In genomic region chr4:128288689-128289106, GRCh38 we compare ENCODE assay signal across 8 cellular contexts. TPM values are rescaled to one million over a fixed set of nuclear protein-coding genes. Genes with fewer than 3 reads are reported as not detected.
A peak's percentile ranks its signal among the peaks of the same experiment; 100 is the strongest.
DNase-seq lines count a peak whose midpoint lies in the region; ATAC-seq and TF ChIP-seq lines count a peak whose summit lies in the region.

No MANE protein-coding gene starts in this region.

- peak overlapping the region; percentile 91 to 92 for H3K9ac ChIP-seq in mucosa of rectum (ENCODE audit: low read depth in 1 of 2, low read length in 2 of 2)

- peak overlapping the region; percentile 84 to 91 (median 90) for H3K4me3 Mint-ChIP-seq in IgD-negative memory B cell
- H3K4me3 Mint-ChIP-seq in T-cell = peak overlapping the region; percentile 81 to 86 (median 86)

- peaks cover 0 to 23% of the 10 kb centered on the region in 2 donors for H3K4me1 ChIP-seq in mucosa of rectum (ENCODE audit: control insufficient read depth in 2 of 2, insufficient read depth in 2 of 2, low read length in 2 of 2)

- no peak for TF ChIP-seq POLR2A in GM18505 (IDR thresholded peaks at IDR 0.05; ENCODE audit: borderline replicate concordance, extremely low read depth, insufficient read depth, insufficient read length)

- no peak for TF ChIP-seq CTCF in dorsolateral prefrontal cortex (IDR thresholded peaks at IDR 0.05 in 54 of 56, conservative IDR thresholded peaks at IDR 0.05 in 2 of 56; ENCODE audit: low read depth in 1 of 56, partially characterized antibody in 56 of 56)

- ATAC-seq in T-cell (replicated peaks in 1 of 4) = peak in 1 of 4 experiments; percentile 55
- ATAC-seq in GM19463 (IDR thresholded peaks at IDR 0.05; ENCODE audit: unreplicated experiment) = no peak
- ATAC-seq in GM18505 (IDR thresholded peaks at IDR 0.05; ENCODE audit: unreplicated experiment) = no peak

- H3K27ac ChIP-seq in dorsolateral prefrontal cortex (peak overlapping the region in 58 of 59 donors; percentile 67 to 98 (median 92)), mucosa of rectum (ENCODE audit: low read depth in 2 of 2, low read length in 2 of 2) (peak overlapping the region; percentile 95 to 98)

- H3K27me3 Mint-ChIP-seq in IgD-negative memory B cell (no peaks in the 10 kb centered on the region), T-cell (no peaks in the 10 kb centered on the region)

- H3K36me3 Mint-ChIP-seq in IgD-negative memory B cell = peaks cover 7% of the 10 kb centered on the region
- peaks cover 3% of the 10 kb centered on the region for H3K36me3 Mint-ChIP-seq in T-cell

- no peaks in the 10 kb centered on the region for H3K9me3 ChIP-seq in mucosa of rectum (ENCODE audit: control insufficient read depth in 2 of 2, low read length in 2 of 2)

- intact Hi-C loops in dorsolateral prefrontal cortex (cut with DNase I) = loop anchor here (2.0 to 10.0 kb wide), 5 partner anchors 98 to 519 kb away; partner anchors contain the start of genes LARP1B (in 2 of the 2) and JADE1 (in 1 of the 2)

- peaks cover 0 to 4% of the 10 kb centered on the region in 2 donors for H3K36me3 ChIP-seq in mucosa of rectum (ENCODE audit: control insufficient read depth in 2 of 2, insufficient read depth in 2 of 2, low read length in 2 of 2)

- CTCF ChIA-PET in T-cell (lab: Charles Lee) = interaction anchor here in 1 of 2 donors (0.7 to 1.0 kb wide), 2 partner anchors 25 to 526 kb away, joined by 3 to 6 read pairs; no protein-coding TSS in a partner anchor

- H3K4me3 ChIP-seq in dorsolateral prefrontal cortex = peak overlapping the region; percentile 71 to 99 (median 85)
- H3K4me3 ChIP-seq in mucosa of rectum (ENCODE audit: low read length in 2 of 2) = peak overlapping the region; percentile 83 to 84

- H3K27ac Mint-ChIP-seq in IgD-negative memory B cell = peak overlapping the region; percentile 54 to 97 (median 64)
- H3K27ac Mint-ChIP-seq in T-cell = peak overlapping the region; percentile 86 to 94

- DNase-seq in DMS79 (lab: John Stamatoyannopoulos, UW) (peak; percentile 47), T-cell (peak in 32 of 34 experiments; percentile 14 to 77 (median 52)), dorsolateral prefrontal cortex (no peak)
- no peak for DNase-seq in stimulated activated CD4-positive, alpha-beta T cell treated with anti-CD3 and anti-CD28 coated beads, Interleukin-4, amount 100 ng/mL, for 1 hour

- H3K27me3 ChIP-seq in dorsolateral prefrontal cortex (no peaks in the 10 kb centered on the region), mucosa of rectum (ENCODE audit: control insufficient read depth in 2 of 2, insufficient read depth in 2 of 2, low read length in 2 of 2) (no peaks in the 10 kb centered on the region)

- POLR2A ChIA-PET in T-cell (lab: Charles Lee) = interaction anchor here (0.7 to 1.0 kb wide), 3 partner anchors 103 to 805 kb away, joined by 3 to 5 read pairs (median 3); no protein-coding TSS in a partner anchor

- H3K9me3 Mint-ChIP-seq in IgD-negative memory B cell (no peaks in the 10 kb centered on the region), T-cell (no peaks in the 10 kb centered on the region)

- H3K4me1 Mint-ChIP-seq in IgD-negative memory B cell (peaks cover 18 to 24% (median 23%) of the 10 kb centered on the region in 3 donors), T-cell (peaks cover 34 to 47% (median 36%) of the 10 kb centered on the region in 3 donors)

RNA-seq across cellular contexts. Expression of gene PGRMC2, which starts 1.1 kb away (rescaled TPM):
- polyA plus RNA-seq in IgD-negative memory B cell = 16.6 TPM
- total RNA-seq in T-cell (10 to 100 TPM; 29.5 to 64.2 (median 35.4) TPM), dorsolateral prefrontal cortex (10 to 100 TPM; 31.9 to 66.5 (median 48.2) TPM)

Comparison
In these comparisons a context has a peak if more than half of its experiments do, and no peak if none do; other contexts are left out.
1. DNase-seq: peak in DMS79 (single experiment) and T-cell (32 of 34); none in dorsolateral prefrontal cortex (0 of 10) and stimulated activated CD4-positive, alpha-beta T cell treated with anti-CD3 and anti-CD28 coated beads, Interleukin-4, amount 100 ng/mL, for 1 hour (single experiment).